Comparison of ENCODE assay signal across 8 cellular contexts in genomic region chr3:47513125-47513929, GRCh38. TPM values are rescaled to one million over a fixed set of nuclear protein-coding genes. Genes with fewer than 3 reads are reported as not detected.
DNase-seq lines count a peak whose midpoint lies in the region; ATAC-seq and TF ChIP-seq lines count a peak whose summit lies in the region.

TSS of gene ELP6 (minus strand) at chr3:47513712. CDS start at chr3:47513590, 122 bp downstream.

- WGBS in gastroesophageal sphincter (ENCODE audit: low coverage in 1 of 2), 2 donors, result 0% methylated on average over 3 to 8 of the region's 71 CpGs

- H3K27ac ChIP-seq in SK-N-MC (peak within 1 kb of the TSS; percentile 99), gastroesophageal sphincter (peak within 1 kb of the TSS; percentile 60 to 98 (median 94))

- H3K9me3 ChIP-seq in SK-N-MC (ENCODE audit: low read depth, low read length) (no peaks in the 10 kb centered on the region), gastroesophageal sphincter (no peaks in the 10 kb centered on the region)

- POLR2A ChIA-PET in GM10248 (lab: Yijun Ruan, JAX), result no interaction called here

- peak within 1 kb of the TSS; percentile 96 for H3K27ac Mint-ChIP-seq in activated naive CD4-positive, alpha-beta T cell treated with anti-CD3 and anti-CD28 coated beads, Interleukin-2, amount 10 ng/mL, durations not matched to agents 7 days and 5 days

- H3K4me1 Mint-ChIP-seq in activated naive CD4-positive, alpha-beta T cell treated with anti-CD3 and anti-CD28 coated beads, Interleukin-2, amount 10 ng/mL, durations not matched to agents 7 days and 5 days, result peaks cover 23% of the 10 kb centered on the region

- H3K36me3 ChIP-seq in SK-N-MC (ENCODE audit: insufficient read depth, low read length), result peaks cover 22% of the 10 kb centered on the region
- peaks cover 0 to 27% of the 10 kb centered on the region in 2 donors for H3K36me3 ChIP-seq in gastroesophageal sphincter

- peak; percentile 83 for ATAC-seq in HG02571 (IDR thresholded peaks at IDR 0.05; ENCODE audit: unreplicated experiment)
- peak; percentile 99 for ATAC-seq in gastroesophageal sphincter

- H3K9ac ChIP-seq in SK-N-MC (ENCODE audit: insufficient read length), result peak within 1 kb of the TSS; percentile 86

- H3K4me3 ChIP-seq in NB4 (ENCODE audit: low read depth, low read length) (peak within 1 kb of the TSS; percentile 93), SK-N-MC (peak within 1 kb of the TSS; percentile 87), gastroesophageal sphincter (peak within 1 kb of the TSS; percentile 66 to 76)

- TF ChIP-seq POLR2A in NB4 (IDR thresholded peaks at IDR 0.05; ENCODE audit: extremely low read depth, insufficient read length) (peak; percentile 92), gastroesophageal sphincter (IDR thresholded peaks at IDR 0.05) (peak; percentile 67 to 78)

- H3K4me1 ChIP-seq in gastroesophageal sphincter, result peaks cover 0 to 24% (median 8%) of the 10 kb centered on the region in 3 donors

- CTCF ChIA-PET in GM10248 (lab: Yijun Ruan, JAX), result interaction anchor here (0.6 to 1.9 kb wide), 9 partner anchors 9 to 638 kb away, joined by 3 to 8 read pairs (median 3); partner anchors contain the start of gene PTPN23
- CTCF ChIA-PET in activated naive CD4-positive, alpha-beta T cell treated with anti-CD3 and anti-CD28 coated beads, Interleukin-2, amount 10 ng/mL, durations not matched to agents 7 days and 5 days (lab: Charles Lee), result interaction anchor here (0.8 to 2.1 kb wide), 3 partner anchors 37 to 92 kb away, joined by 3 to 9 read pairs (median 4); partner anchors contain the start of gene SCAP

- no peaks in the 10 kb centered on the region for H3K9me3 Mint-ChIP-seq in activated naive CD4-positive, alpha-beta T cell treated with anti-CD3 and anti-CD28 coated beads, Interleukin-2, amount 10 ng/mL, durations not matched to agents 7 days and 5 days

- no peak for TF ChIP-seq EP300 in gastroesophageal sphincter (IDR thresholded peaks at IDR 0.05)

- H3K4me3 Mint-ChIP-seq in activated naive CD4-positive, alpha-beta T cell treated with anti-CD3 and anti-CD28 coated beads, Interleukin-2, amount 10 ng/mL, durations not matched to agents 7 days and 5 days, result peak within 1 kb of the TSS; percentile 97

- DNase-seq in GM10248 (ENCODE audit: extremely low spot score) (peak; percentile 97), NB4 (ENCODE audit: low read depth) (peak; percentile 97), SK-N-MC (ENCODE audit: low read depth, low spot score) (peak; percentile 60), non-pigmented ciliary epithelial cell (ENCODE audit: low read depth) (peak; percentile 73), superior temporal gyrus (ENCODE audit: extremely low spot score) (peak; percentile 97)
- peak; percentile 98 for DNase-seq in activated naive CD4-positive, alpha-beta T cell treated with anti-CD3 and anti-CD28 coated beads, Interleukin-2, amount 10 ng/mL, durations not matched to agents 7 days and 5 days

- TF ChIP-seq CTCF in GM10248 (IDR thresholded peaks at IDR 0.05; ENCODE audit: control extremely low read depth, extremely low read depth, low read depth, missing control alignments), result peak; percentile 77
- peak; percentile 40 for TF ChIP-seq CTCF in NB4 (IDR thresholded peaks at IDR 0.05; ENCODE audit: low read depth, low read length)
- peak in 3 of 4 experiments; percentile 42 to 58 (median 58) for TF ChIP-seq CTCF in gastroesophageal sphincter (IDR thresholded peaks at IDR 0.05)

- H3K36me3 Mint-ChIP-seq in activated naive CD4-positive, alpha-beta T cell treated with anti-CD3 and anti-CD28 coated beads, Interleukin-2, amount 10 ng/mL, durations not matched to agents 7 days and 5 days, result peaks cover 16% of the 10 kb centered on the region

- peaks cover 14% of the 10 kb centered on the region for H3K27me3 Mint-ChIP-seq in activated naive CD4-positive, alpha-beta T cell treated with anti-CD3 and anti-CD28 coated beads, Interleukin-2, amount 10 ng/mL, durations not matched to agents 7 days and 5 days

- H3K27me3 ChIP-seq in gastroesophageal sphincter, result no peaks in the 10 kb centered on the region

RNA-seq across cellular contexts. Expression of gene ELP6, which starts in this region (rescaled TPM):
- 10 to 100 TPM; 14.3 to 28.0 (median 20.4) TPM for total RNA-seq in gastroesophageal sphincter

Comparison
In these comparisons a context has a peak if more than half of its experiments do, and no peak if none do; other contexts are left out.
1. Peak in every context shown above with its lines: DNase-seq, ATAC-seq, H3K4me3 ChIP-seq and H3K27ac ChIP-seq.